ENCODE assay signal across 8 cellular contexts in genomic region chr4:473575-474457, GRCh38. TPM values are rescaled to one million over a fixed set of nuclear protein-coding genes. Genes with fewer than 3 reads are reported as not detected.
DNase-seq lines count a peak whose midpoint lies in the region; ATAC-seq and TF ChIP-seq lines count a peak whose summit lies in the region.

No MANE protein-coding gene starts in this region.

- H3K9me3 Mint-ChIP-seq in nephron progenitor cell = peaks cover 95% of the 10 kb centered on the region
- H3K9me3 Mint-ChIP-seq in stimulated activated naive CD8-positive, alpha-beta T cell treated with anti-CD3 and anti-CD28 coated beads, Interleukin-15, Interleukin-2, amounts not matched to agents 100 ng/mL and 50 ng/mL, for 24 hours = peaks cover 42% of the 10 kb centered on the region

- peak overlapping the region; percentile 65 for H3K4me2 ChIP-seq in DND-41 (ENCODE audit: insufficient read depth, low read length)

- H3K9me3 ChIP-seq in DND-41 (ENCODE audit: insufficient read depth, low read length, severe bottlenecking) = peaks cover 59% of the 10 kb centered on the region
- H3K9me3 ChIP-seq in KOPT-K1 (ENCODE audit: insufficient read depth, low read length, poor library complexity, severe bottlenecking) = peaks cover 88% of the 10 kb centered on the region

- H3K27me3 Mint-ChIP-seq in nephron progenitor cell (ENCODE audit: low read depth, poor library complexity) = peaks cover 7% of the 10 kb centered on the region
- no peaks in the 10 kb centered on the region for H3K27me3 Mint-ChIP-seq in stimulated activated naive CD8-positive, alpha-beta T cell treated with anti-CD3 and anti-CD28 coated beads, Interleukin-15, Interleukin-2, amounts not matched to agents 100 ng/mL and 50 ng/mL, for 24 hours

- H3K36me3 Mint-ChIP-seq in nephron progenitor cell (ENCODE audit: low read depth) = peaks cover 92% of the 10 kb centered on the region
- peaks cover 61% of the 10 kb centered on the region for H3K36me3 Mint-ChIP-seq in stimulated activated naive CD8-positive, alpha-beta T cell treated with anti-CD3 and anti-CD28 coated beads, Interleukin-15, Interleukin-2, amounts not matched to agents 100 ng/mL and 50 ng/mL, for 24 hours (ENCODE audit: low read depth)

- H2AFZ ChIP-seq in DND-41 (ENCODE audit: low read depth, low read length) = peak overlapping the region; percentile 78

- H4K20me1 ChIP-seq in DND-41 (ENCODE audit: insufficient read depth, low read length) = no peaks in the 10 kb centered on the region

- H3K4me3 ChIP-seq in DND-41 (ENCODE audit: low read depth in 1 of 2, low read length in 2 of 2) (peak overlapping the region; percentile 41 to 83), fibroblast of villous mesenchyme (ENCODE audit: low read depth, low read length) (peak overlapping the region; percentile 93)

- TF ChIP-seq CTCF in DND-41 (IDR thresholded peaks at IDR 0.05; ENCODE audit: borderline replicate concordance, extremely low read depth, low read length, poor library complexity, severe bottlenecking) (no peak), RWPE1 (conservative IDR thresholded peaks at IDR 0.05; ENCODE audit: low read depth) (no peak), fibroblast of villous mesenchyme (IDR thresholded peaks at IDR 0.05; ENCODE audit: insufficient read depth, low read depth, low read length) (no peak), nephron progenitor cell (IDR thresholded peaks at IDR 0.05) (no peak)

- POLR2A ChIA-PET in RWPE1 (lab: Yijun Ruan, JAX; ENCODE audit: low non-redundant PET) = no interaction called here

- H3K79me2 ChIP-seq in DND-41 (ENCODE audit: insufficient read depth, low read length) = peaks cover 62% of the 10 kb centered on the region

- peak overlapping the region; percentile 100 for H3K27ac Mint-ChIP-seq in nephron progenitor cell
- H3K27ac Mint-ChIP-seq in stimulated activated naive CD8-positive, alpha-beta T cell treated with anti-CD3 and anti-CD28 coated beads, Interleukin-15, Interleukin-2, amounts not matched to agents 100 ng/mL and 50 ng/mL, for 24 hours = peak overlapping the region; percentile 97

- CTCF ChIA-PET in RWPE1 (lab: Yijun Ruan, JAX) = no interaction called here

- H3K27me3 ChIP-seq in DND-41 (ENCODE audit: insufficient read depth, low read length, poor library complexity) = no peaks in the 10 kb centered on the region

- H3K27ac ChIP-seq in DND-41 (ENCODE audit: low read length) = peak overlapping the region; percentile 91
- H3K27ac ChIP-seq in KOPT-K1 (ENCODE audit: low read depth, low read length, poor library complexity, severe bottlenecking) = peak overlapping the region; percentile 80
- H3K27ac ChIP-seq in RWPE1 = peak overlapping the region; percentile 85

- H3K4me1 ChIP-seq in DND-41 (ENCODE audit: insufficient read depth, low read length) = peaks cover 18% of the 10 kb centered on the region

- H3K36me3 ChIP-seq in DND-41 (ENCODE audit: insufficient read depth, low read length) (peaks cover 47% of the 10 kb centered on the region), KOPT-K1 (ENCODE audit: insufficient read depth, low read length) (peaks cover 43% of the 10 kb centered on the region)

- peak overlapping the region; percentile 99 for H3K4me3 Mint-ChIP-seq in nephron progenitor cell
- H3K4me3 Mint-ChIP-seq in stimulated activated naive CD8-positive, alpha-beta T cell treated with anti-CD3 and anti-CD28 coated beads, Interleukin-15, Interleukin-2, amounts not matched to agents 100 ng/mL and 50 ng/mL, for 24 hours = peak overlapping the region; percentile 99

- ATAC-seq in DND-41 (ENCODE audit: insufficient read depth, low read depth) (peak; percentile 98), GM21825 (IDR thresholded peaks at IDR 0.05; ENCODE audit: unreplicated experiment) (peak; percentile 99)

- peak overlapping the region; percentile 74 for H3K9ac ChIP-seq in DND-41 (ENCODE audit: low read depth, low read length)

- DNase-seq in DND-41 (peak; percentile 98), RWPE1 (ENCODE audit: low spot score) (peak; percentile 97), fibroblast of villous mesenchyme (ENCODE audit: low read depth) (peak; percentile 99), nephron progenitor cell (peak; percentile 88)
- peak; percentile 97 for DNase-seq in activated effector memory CD4-positive, alpha-beta T cell treated with anti-CD3 and anti-CD28 coated beads, Interleukin-2, amount 50 U/mL, for 16 hours

- H3K4me1 Mint-ChIP-seq in nephron progenitor cell = peaks cover 23% of the 10 kb centered on the region
- H3K4me1 Mint-ChIP-seq in stimulated activated naive CD8-positive, alpha-beta T cell treated with anti-CD3 and anti-CD28 coated beads, Interleukin-15, Interleukin-2, amounts not matched to agents 100 ng/mL and 50 ng/mL, for 24 hours (ENCODE audit: low read depth) = peaks cover 48% of the 10 kb centered on the region

RNA-seq across cellular contexts. Expression of gene ZNF721, which starts 25.1 kb away (rescaled TPM):
- total RNA-seq in fibroblast of villous mesenchyme = 14.8 and 16.4 TPM in 2 replicates

RNA-seq across cellular contexts. Expression of gene PIGG, which starts 25.2 kb away (rescaled TPM):
- total RNA-seq in fibroblast of villous mesenchyme = 39.3 and 47.9 TPM in 2 replicates

Comparison
In these comparisons a context has a peak if more than half of its experiments do, and no peak if none do; other contexts are left out.
1. Peak in every context shown above with its lines: DNase-seq, ATAC-seq, H3K4me3 ChIP-seq and H3K27ac ChIP-seq.